Comparison of ENCODE assay signal across 24 cellular contexts in the genomic region with DNA sequence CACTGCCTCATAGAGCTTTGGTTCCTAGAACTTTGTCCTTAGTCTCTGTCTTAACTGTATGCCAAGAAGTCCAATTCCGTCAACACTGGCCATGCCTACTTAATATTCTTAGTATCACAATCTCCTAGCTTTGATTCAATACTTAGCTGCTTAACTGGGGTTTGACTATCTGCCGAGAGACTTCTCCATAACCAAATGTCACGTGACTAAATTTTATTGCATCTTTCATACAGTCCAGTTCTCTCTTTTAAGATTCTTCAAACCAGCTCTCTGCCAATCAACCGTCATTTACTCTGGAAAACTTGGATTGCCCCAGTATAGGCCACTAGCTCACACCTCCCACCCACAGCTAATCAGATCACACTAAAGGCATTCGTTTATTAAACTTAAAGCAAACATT.
A peak's percentile ranks its signal among the peaks of the same experiment; 100 is the strongest.
DNase-seq lines count a peak whose midpoint lies in the region; ATAC-seq, FAIRE-seq and TF ChIP-seq lines count a peak whose summit lies in the region.
"Had no signal": no experiment of that assay in that cellular context is flagged by ENCODE, and none has a peak within 500 bp of the region (broad histone marks: within the 10 kb centered on the region; RNA-seq: fewer than 3 reads in every experiment).

No MANE protein-coding gene starts in this region.

- CTCF ChIA-PET in HepG2 (lab: Yijun Ruan, JAX; ENCODE audit: low intra/inter-chr PET ratio, low total read pairs) = no interaction called here
- CTCF ChIA-PET in GM12878 (lab: Yijun Ruan, JAX) = interaction anchor here (0.6 to 1.3 kb wide), 3 partner anchors 13 to 630 kb away, joined by 3 read pairs; no protein-coding TSS in a partner anchor

- H3K4me1 ChIP-seq in HepG2 (ENCODE audit: insufficient read depth, low read length) = no peaks in the 10 kb centered on the region
- H3K4me1 ChIP-seq in right lobe of liver = no peaks in the 10 kb centered on the region
- no peaks in the 10 kb centered on the region for H3K4me1 ChIP-seq in GM12878 (ENCODE audit: control insufficient read depth, insufficient read depth, low read length)
- H3K4me1 ChIP-seq: BE2C, BLaER1 had no signal

- no peak for TF ChIP-seq EP300 in HepG2 (IDR thresholded peaks at IDR 0.05; ENCODE audit: low read depth in 2 of 2, low read length in 2 of 2)
- no peak for TF ChIP-seq EP300 in HepG2 (CRISPR knock-in tag; IDR thresholded peaks at IDR 0.05; ENCODE audit: borderline replicate concordance)
- no peak for TF ChIP-seq EP300 in GM12878 (IDR thresholded peaks at IDR 0.05; ENCODE audit: borderline replicate concordance in 1 of 2, control insufficient read depth in 1 of 2, low read depth in 2 of 2, low read length in 2 of 2)

- H3K27ac ChIP-seq in HepG2 (ENCODE audit: extremely low read length, insufficient read depth, low read length) (no peak overlapping the region), right lobe of liver (no peak overlapping the region), GM12878 (ENCODE audit: control insufficient read depth, insufficient read depth) (no peak overlapping the region)
- H3K27ac ChIP-seq: 22Rv1, BLaER1 had no signal

- H2AFZ ChIP-seq in HepG2 (ENCODE audit: low read length) (no peak overlapping the region), GM12878 (ENCODE audit: control insufficient read depth, low read depth, low read length) (no peak overlapping the region)

- FAIRE-seq in HepG2 (lab: Jason Lieb, UNC) (no peak), GM12878 (lab: Jason Lieb, UNC) (no peak)
- FAIRE-seq: GM12891, GM18507, GM19239 had no signal

- H3K4me2 ChIP-seq in HepG2 (ENCODE audit: low read depth, low read length) (no peak overlapping the region), GM12878 (ENCODE audit: control insufficient read depth, insufficient read depth) (no peak overlapping the region)
- H3K4me2 ChIP-seq: BLaER1 had no signal

- H3K79me2 ChIP-seq in HepG2 (ENCODE audit: insufficient read depth, low read length) = no peaks in the 10 kb centered on the region
- H3K79me2 ChIP-seq in GM12878 (ENCODE audit: control insufficient read depth, insufficient read depth, low read length) = no peaks in the 10 kb centered on the region

- 6% methylated on average over 5 of the region's 5 CpGs for WGBS in HepG2 (ENCODE audit: low lambda C conversion rate)
- whole genome bisulfite sequencing in right lobe of liver (ENCODE audit: insufficient coverage, low coverage, low lambda C conversion rate, missing lambda C conversion rate) = 56% methylated on average over 5 of the region's 5 CpGs
- whole genome bisulfite sequencing in GM12878 (ENCODE audit: insufficient coverage, insufficient replicate concordance, low lambda C conversion rate, missing lambda C conversion rate) = 16% methylated on average over 5 of the region's 5 CpGs

- H3K36me3 ChIP-seq in HepG2 (replicated peaks in 1 of 2; ENCODE audit: control insufficient read depth in 1 of 2, insufficient read depth in 2 of 2, low read length in 2 of 2) (no peaks in the 10 kb centered on the region), right lobe of liver (no peaks in the 10 kb centered on the region), GM12878 (ENCODE audit: control insufficient read depth in 2 of 2, insufficient read depth in 2 of 2, low read length in 1 of 2) (no peaks in the 10 kb centered on the region)
- H3K36me3 ChIP-seq: BE2C, BLaER1 had no signal

- in situ Hi-C loops in HepG2 (cut with HindIII; ENCODE audit: extremely low pct_ligation_motif_present, low pct_unique_long_range_greater_than_20kb) = no loop called here
- in situ Hi-C loops in GM12878 (cut with MboI) = no loop called here

- RAD21 ChIA-PET in GM12878 (lab: Charles Lee; ENCODE audit: unreplicated experiment) = no interaction called here

- H3K9ac ChIP-seq in HepG2 (ENCODE audit: insufficient read depth, low read depth, low read length) (no peak overlapping the region), GM12878 (ENCODE audit: control insufficient read depth, insufficient read depth, low read length) (no peak overlapping the region)
- H3K9ac ChIP-seq: BLaER1 had no signal

- DNase-seq in HepG2 (ENCODE audit: low spot score) (no peak), right lobe of liver (no peak), GM12878 (ENCODE audit: low read depth, low spot score) (no peak)
- DNase-seq: ACHN; BE2C; C1 segment of cervical spinal cord; CD4-positive, alpha-beta memory T cell; CD4-positive, CD25-positive, alpha-beta regulatory T cell; CD8-positive, alpha-beta memory T cell; COR-L47; DMS 273 treated with DMSO at 0.1 percent for 48 hours; DMS153; DMS53; DMS79; DND-41; EL; GDM1 had no signal

- TF ChIP-seq POLR2A in HepG2 (IDR thresholded peaks at IDR 0.05; ENCODE audit: insufficient read depth in 1 of 2, low read depth in 2 of 2, low read length in 2 of 2) = no peak
- no peak for TF ChIP-seq POLR2A in right lobe of liver (IDR thresholded peaks at IDR 0.05)
- TF ChIP-seq POLR2A in GM12878 (IDR thresholded peaks at IDR 0.05; ENCODE audit: low read depth, low read length) = no peak

- BruUV-seq in HepG2 (replicated peaks; lab: Mats Ljungman, UMichigan) = no TSS peak
- no TSS peak for BruUV-seq in GM12878 (replicated peaks; lab: Mats Ljungman, UMichigan)

- ATAC-seq in HepG2 (no peak), right lobe of liver (no peak), GM12878 (no peak), GM21423 (IDR thresholded peaks at IDR 0.05; ENCODE audit: unreplicated experiment) (no peak), GM18870 (IDR thresholded peaks at IDR 0.05; ENCODE audit: unreplicated experiment) (no peak)

- intact Hi-C loops in HepG2 (cut with micrococcal nuclease; ENCODE audit: unreplicated experiment) (no loop called here), right lobe of liver (cut with DNase I) (no loop called here), GM12878 (cut with micrococcal nuclease; ENCODE audit: unreplicated experiment) (no loop called here)

- H4K20me1 ChIP-seq in HepG2 (ENCODE audit: insufficient read depth, low read length) = no peaks in the 10 kb centered on the region
- H4K20me1 ChIP-seq in GM12878 (ENCODE audit: control insufficient read depth, insufficient read depth) = no peaks in the 10 kb centered on the region
- H4K20me1 ChIP-seq: BLaER1 had no signal

- SMC1A ChIA-PET in GM12878 (lab: Charles Lee; ENCODE audit: uncharacterized antibody, unreplicated experiment) = no interaction called here

- no peak for TF ChIP-seq CTCF in HepG2 (CRISPR knock-in tag; IDR thresholded peaks at IDR 0.05)
- TF ChIP-seq CTCF in right lobe of liver (IDR thresholded peaks at IDR 0.05) = no peak
- no peak for TF ChIP-seq CTCF in GM12878 (IDR thresholded peaks at IDR 0.05 in 2 of 3, conservative IDR thresholded peaks at IDR 0.05 in 1 of 3; ENCODE audit: control insufficient read depth in 2 of 3, extremely low read depth in 1 of 3, insufficient read depth in 1 of 3, low read depth in 3 of 3, low read length in 3 of 3)

- H3K9me3 ChIP-seq in HepG2 (ENCODE audit: low read length) (no peaks in the 10 kb centered on the region), right lobe of liver (no peaks in the 10 kb centered on the region), GM12878 (replicated peaks; ENCODE audit: control insufficient read depth, insufficient read depth, low read length) (no peaks in the 10 kb centered on the region)
- H3K9me3 ChIP-seq: BE2C, BLaER1 had no signal

- H3K27me3 ChIP-seq in HepG2 (ENCODE audit: control insufficient read depth in 1 of 2, insufficient read depth in 2 of 2, low read length in 2 of 2) (no peaks in the 10 kb centered on the region), right lobe of liver (no peaks in the 10 kb centered on the region), GM12878 (replicated peaks in 1 of 2; ENCODE audit: control insufficient read depth in 2 of 2, insufficient read depth in 2 of 2, low read length in 1 of 2) (no peaks in the 10 kb centered on the region)
- H3K27me3 ChIP-seq: BE2C, BLaER1 had no signal

- POLR2A ChIA-PET in HepG2 (lab: Yijun Ruan, JAX) (no interaction called here), GM12878 (lab: Charles Lee) (no interaction called here)

- no peak for TF ChIP-seq RAD21 in HepG2 (CRISPR knock-in tag; IDR thresholded peaks at IDR 0.05)
- no peak for TF ChIP-seq RAD21 in GM12878 (IDR thresholded peaks at IDR 0.05; ENCODE audit: insufficient read depth, low read depth, low read length)

- H3K4me3 ChIP-seq in HepG2 (replicated peaks in 1 of 3; ENCODE audit: insufficient read depth in 1 of 3, low read depth in 2 of 3, low read length in 3 of 3) = no peak overlapping the region
- H3K4me3 ChIP-seq in right lobe of liver = no peak overlapping the region
- no peak overlapping the region for H3K4me3 ChIP-seq in GM12878
- H3K4me3 ChIP-seq: BLaER1 had no signal

TF ChIP-seq in HepG2, 621 proteins besides CTCF, POLR2A, EP300 and RAD21 (continues in another document):
- TF ChIP-seq CEBPB (IDR thresholded peaks at IDR 0.05; ENCODE audit: borderline replicate concordance, low read depth, low read length) (no peak), RAD51 (IDR thresholded peaks at IDR 0.05; ENCODE audit: borderline replicate concordance) (peak; percentile 85), ZNF792 (CRISPR knock-in tag; IDR thresholded peaks at IDR 0.05) (no peak), NCOA1 (CRISPR knock-in tag; IDR thresholded peaks at IDR 0.05) (no peak), ZNF775 (CRISPR knock-in tag; IDR thresholded peaks at IDR 0.05; ENCODE audit: borderline replicate concordance) (no peak), ZNF367 (CRISPR knock-in tag; IDR thresholded peaks at IDR 0.05; ENCODE audit: borderline replicate concordance) (no peak), ZNF124 (CRISPR knock-in tag; IDR thresholded peaks at IDR 0.05) (no peak)

TF ChIP-seq in GM12878, 131 proteins besides CTCF, POLR2A, EP300 and RAD21:
- peak; percentile 69; the same call in 1 of the 2 replicates for TF ChIP-seq RAD51 (IDR thresholded peaks at IDR 0.05)
- TF ChIP-seq YBX1 (IDR thresholded peaks at IDR 0.05) = no peak
TF ChIP-seq in GM12878: peak in this region for 1.

Comparison
In these comparisons a context has a peak if more than half of its experiments do, and no peak if none do; other contexts are left out.
1. Of the 75 proteins assayed by ChIP-seq in both HepG2 and GM12878: peak only in HepG2: none; only in GM12878: none; in both: RAD51; in neither: 73; mixed calls (peak in some experiments, not most) for 1.